In genomic region chr16:3456374-3456773, GRCh38 we compare ENCODE assay signal across 12 cellular contexts. TPM values are rescaled to one million over a fixed set of nuclear protein-coding genes. Genes with fewer than 3 reads are reported as not detected.
A peak's percentile ranks its signal among the peaks of the same experiment; 100 is the strongest.
DNase-seq lines count a peak whose midpoint lies in the region; ATAC-seq and TF ChIP-seq lines count a peak whose summit lies in the region.
"Had no signal": no experiment of that assay in that cellular context is flagged by ENCODE, and none has a peak within 500 bp of the region (broad histone marks: within the 10 kb centered on the region; RNA-seq: fewer than 3 reads in every experiment).

No MANE protein-coding gene starts in this region.

- H3K9me3 ChIP-seq in right atrium auricular region = no peaks in the 10 kb centered on the region
- H3K9me3 ChIP-seq: pancreas, tibial artery had no signal

- ATAC-seq in WTC11 (no peak), HG03139 (IDR thresholded peaks at IDR 0.05; ENCODE audit: unreplicated experiment) (no peak), HG02973 (IDR thresholded peaks at IDR 0.05; ENCODE audit: unreplicated experiment) (no peak)
- ATAC-seq: pancreas, SK-N-SH treated with all-trans-retinoic acid at 6 μM for 48 hours had no signal

- H3K9me3 Mint-ChIP-seq in activated T-cell treated with anti-CD3 and anti-CD28 coated beads, Interleukin-2, amount 50 U/mL, for 24 hours = no peaks in the 10 kb centered on the region
- no peaks in the 10 kb centered on the region for H3K9me3 Mint-ChIP-seq in WTC11

- no peaks in the 10 kb centered on the region for H3K27me3 Mint-ChIP-seq in activated T-cell treated with anti-CD3 and anti-CD28 coated beads, Interleukin-2, amount 50 U/mL, for 24 hours
- no peaks in the 10 kb centered on the region; the same call in 1 of the 2 replicates for H3K27me3 Mint-ChIP-seq in WTC11 (ENCODE audit: low read depth)

- no peaks in the 10 kb centered on the region for H3K36me3 ChIP-seq in right atrium auricular region
- H3K36me3 ChIP-seq: pancreas, tibial artery had no signal

- peak overlapping the region; percentile 80 for H3K4me3 Mint-ChIP-seq in activated T-cell treated with anti-CD3 and anti-CD28 coated beads, Interleukin-2, amount 50 U/mL, for 24 hours
- peak overlapping the region; percentile 52 for H3K4me3 Mint-ChIP-seq in WTC11

- POLR2A ChIA-PET in WTC11 (lab: Charles Lee) = no interaction called here

- no peak overlapping the region for H3K4me3 ChIP-seq in right atrium auricular region

- H3K36me3 Mint-ChIP-seq in activated T-cell treated with anti-CD3 and anti-CD28 coated beads, Interleukin-2, amount 50 U/mL, for 24 hours (ENCODE audit: low read depth) = peaks cover 15% of the 10 kb centered on the region
- H3K36me3 Mint-ChIP-seq in WTC11 = peaks cover under 1% of the 10 kb centered on the region

- H3K27me3 ChIP-seq in right atrium auricular region = no peaks in the 10 kb centered on the region
- H3K27me3 ChIP-seq: pancreas, tibial artery had no signal

- peaks cover 0 to 55% of the 10 kb centered on the region in 2 donors for H3K4me1 ChIP-seq in right atrium auricular region

- TF ChIP-seq CTCF in WTC11 (IDR thresholded peaks at IDR 0.05) (no peak), right atrium auricular region (IDR thresholded peaks at IDR 0.05) (no peak)

- peak overlapping the region; percentile 94 for H3K27ac Mint-ChIP-seq in activated T-cell treated with anti-CD3 and anti-CD28 coated beads, Interleukin-2, amount 50 U/mL, for 24 hours
- peak overlapping the region; percentile 90 for H3K27ac Mint-ChIP-seq in WTC11

- CTCF ChIA-PET in WTC11 (lab: Charles Lee) = interaction anchor here (0.7 kb wide), 1 partner anchor 27 kb away, joined by 3 read pairs; no protein-coding TSS in a partner anchor

- peak overlapping the region; percentile 97 to 99 for H3K27ac ChIP-seq in right atrium auricular region

- DNase-seq in activated T-cell treated with anti-CD3 and anti-CD28 coated beads, Interleukin-2, amount 50 U/mL, for 24 hours = no peak
- no peak for DNase-seq in activated T-cell treated with anti-CD3 and anti-CD28 coated beads for 4 hours
- no peak for DNase-seq in WTC11 (ENCODE audit: low spot score)
- no peak for DNase-seq in right atrium auricular region (ENCODE audit: low spot score)
- peak; percentile 50 for DNase-seq in superior temporal gyrus (ENCODE audit: extremely low spot score)
- DNase-seq in A172 (ENCODE audit: low spot score) = no peak
- DNase-seq: DMS53, pancreas had no signal

- H3K4me1 Mint-ChIP-seq in activated T-cell treated with anti-CD3 and anti-CD28 coated beads, Interleukin-2, amount 50 U/mL, for 24 hours (ENCODE audit: low read depth) = peaks cover 37% of the 10 kb centered on the region
- H3K4me1 Mint-ChIP-seq in WTC11 = peaks cover 28% of the 10 kb centered on the region

TF ChIP-seq in WTC11, 78 proteins besides CTCF, POLR2A, EP300 and RAD21:
- TF ChIP-seq RORB (CRISPR knock-in tag; IDR thresholded peaks at IDR 0.05) = no peak
- TF ChIP-seq ESRRA (CRISPR knock-in tag; IDR thresholded peaks at IDR 0.05; ENCODE audit: borderline replicate concordance) = no peak

RNA-seq across cellular contexts. Expression of gene NAA60, which starts 12.9 kb away (rescaled TPM):
- 44.8 to 50.3 TPM (median 46.4 TPM) in 3 replicates for total RNA-seq in WTC11 (2021)
- total RNA-seq in right atrium auricular region = 10 to 100 TPM; 28.1 to 29.1 TPM
- total RNA-seq in A172 (2014; rRNA removed; shearing (Covaris generic)) = 9.1 and 11.4 TPM in 2 replicates

RNA-seq across cellular contexts. Expression of gene ZNF597, which starts 13.1 kb away (rescaled TPM):
- total RNA-seq in WTC11 (2021) = 1.3 to 2.2 TPM (median 1.4 TPM) in 3 replicates
- 1 to 10 TPM; 1.3 to 2.2 TPM for total RNA-seq in right atrium auricular region
- 3.2 and 5.6 TPM in 2 replicates for total RNA-seq in A172 (2014; rRNA removed; shearing (Covaris generic))

RNA-seq across cellular contexts. Expression of gene C16orf90, which starts 38.9 kb away (rescaled TPM):
- total RNA-seq in WTC11 (2021) (not detected in 3 replicates), right atrium auricular region (not detected)
- total RNA-seq in A172 (2014; rRNA removed; shearing (Covaris generic)) = not detected in 2 replicates
- total RNA-seq: pancreas had no signal

RNA-seq across cellular contexts. Expression of gene CLUAP1, which starts 44.4 kb away (rescaled TPM):
- total RNA-seq in WTC11 (2021) = 11.1 to 13.7 TPM (median 12.6 TPM) in 3 replicates
- 10 to 100 TPM in 1 of 2 donors, 1 to 10 TPM in 1; 8.8 to 10.9 TPM for total RNA-seq in right atrium auricular region
- total RNA-seq in A172 (2014; rRNA removed; shearing (Covaris generic)) = 25.7 and 28.0 TPM in 2 replicates

RNA-seq across cellular contexts. Expression of gene ZNF174, which starts 55.4 kb away (rescaled TPM):
- total RNA-seq in WTC11 (2021) (11.3 to 13.8 TPM (median 11.7 TPM) in 3 replicates), right atrium auricular region (10 to 100 TPM; 10.2 to 16.5 TPM)
- total RNA-seq in A172 (2014; rRNA removed; shearing (Covaris generic)) = 15.8 and 18.7 TPM in 2 replicates
